Comparison of ENCODE assay signal across 8 cellular contexts in genomic region chr9:70409800-70410199, GRCh38. TPM values are rescaled to one million over a fixed set of nuclear protein-coding genes. Genes with fewer than 3 reads are reported as not detected.
DNase-seq lines count a peak whose midpoint lies in the region; ATAC-seq and TF ChIP-seq lines count a peak whose summit lies in the region.

No MANE protein-coding gene starts in this region.

- no peaks in the 10 kb centered on the region for H3K27me3 Mint-ChIP-seq in IgD-negative memory B cell

- H3K4me3 ChIP-seq in foreskin fibroblast (ENCODE audit: low read depth in 1 of 2, low read length in 2 of 2) (peak overlapping the region; percentile 73 to 95), smooth muscle cell (peak overlapping the region; percentile 90), Karpas-422 (ENCODE audit: low read length) (no peak overlapping the region)

- H3K79me2 ChIP-seq in smooth muscle cell (ENCODE audit: low read depth) = peaks cover 49% of the 10 kb centered on the region
- H3K79me2 ChIP-seq in Karpas-422 (ENCODE audit: low read length) = no peaks in the 10 kb centered on the region

- 74% methylated on average over 2 of the region's 2 CpGs for WGBS in smooth muscle cell (ENCODE audit: low lambda C conversion rate)

- H3F3A ChIP-seq in smooth muscle cell (ENCODE audit: low read depth) = peaks cover 5% of the 10 kb centered on the region

- CTCF ChIA-PET in RWPE1 (lab: Yijun Ruan, JAX) = no interaction called here

- no peak for ATAC-seq in activated naive CD4-positive, alpha-beta T cell treated with anti-CD3 and anti-CD28 coated beads, Interleukin-2, amount 50 U/mL, for 72 hours
- no peak for ATAC-seq in GM18907 (IDR thresholded peaks at IDR 0.05; ENCODE audit: unreplicated experiment)

- H3K27ac ChIP-seq in smooth muscle cell (ENCODE audit: low read depth) (peak overlapping the region; percentile 99), RWPE1 (no peak overlapping the region), Karpas-422 (ENCODE audit: low read length) (no peak overlapping the region)

- H3K9ac ChIP-seq in smooth muscle cell (ENCODE audit: low read depth) (no peak overlapping the region), Karpas-422 (ENCODE audit: low read length) (no peak overlapping the region)

- H3K9me3 ChIP-seq in smooth muscle cell (replicated peaks; ENCODE audit: low read depth) (no peaks in the 10 kb centered on the region), Karpas-422 (ENCODE audit: low read length) (no peaks in the 10 kb centered on the region)

- H4K20me1 ChIP-seq in smooth muscle cell (ENCODE audit: low read depth) = peaks cover 4% of the 10 kb centered on the region
- no peaks in the 10 kb centered on the region for H4K20me1 ChIP-seq in Karpas-422 (ENCODE audit: insufficient read depth, low read depth, low read length)

- H3K4me1 ChIP-seq in smooth muscle cell (ENCODE audit: low read depth) (peaks cover 22% of the 10 kb centered on the region), Karpas-422 (ENCODE audit: low read length) (peaks cover 5% of the 10 kb centered on the region)

- TF ChIP-seq CTCF in foreskin fibroblast (IDR thresholded peaks at IDR 0.05; ENCODE audit: low read depth, low read length) (no peak), smooth muscle cell (IDR thresholded peaks at IDR 0.05; ENCODE audit: borderline replicate concordance, insufficient read depth, poor library complexity, severe bottlenecking) (no peak), RWPE1 (conservative IDR thresholded peaks at IDR 0.05; ENCODE audit: low read depth) (no peak)

- peak overlapping the region in 2 of 3 donors; percentile 36 to 96 for H3K27ac Mint-ChIP-seq in IgD-negative memory B cell
- H3K27ac Mint-ChIP-seq in activated naive CD4-positive, alpha-beta T cell treated with anti-CD3 and anti-CD28 coated beads, Interleukin-2, amount 50 U/mL, for 72 hours = peak overlapping the region; percentile 79 to 99

- H3K36me3 Mint-ChIP-seq in IgD-negative memory B cell = no peaks in the 10 kb centered on the region
- peaks cover 11 to 15% of the 10 kb centered on the region in 2 donors for H3K36me3 Mint-ChIP-seq in activated naive CD4-positive, alpha-beta T cell treated with anti-CD3 and anti-CD28 coated beads, Interleukin-2, amount 50 U/mL, for 72 hours

- DNase-seq in activated naive CD4-positive, alpha-beta T cell treated with anti-CD3 and anti-CD28 coated beads, Interleukin-2, amount 50 U/mL, for 72 hours (ENCODE audit: low spot score in 2 of 2) = no peak
- DNase-seq in foreskin fibroblast = no peak
- DNase-seq in smooth muscle cell (lab: John Stamatoyannopoulos, UW; ENCODE audit: unreplicated experiment) = no peak
- DNase-seq in RWPE1 (ENCODE audit: low spot score) = no peak
- no peak for DNase-seq in Karpas-422
- DNase-seq in NAMALWA (ENCODE audit: low spot score) = no peak

- peak overlapping the region in 1 of 4 donors; percentile 94 for H3K4me3 Mint-ChIP-seq in IgD-negative memory B cell

- H2AFZ ChIP-seq in smooth muscle cell (ENCODE audit: low read depth) = no peak overlapping the region
- no peak overlapping the region for H2AFZ ChIP-seq in Karpas-422 (ENCODE audit: low read length)

- no peaks in the 10 kb centered on the region for H3K36me3 ChIP-seq in smooth muscle cell (ENCODE audit: low read depth)
- no peaks in the 10 kb centered on the region for H3K36me3 ChIP-seq in Karpas-422 (ENCODE audit: insufficient read depth, low read length)

- peak overlapping the region; percentile 94 for H3K4me2 ChIP-seq in smooth muscle cell
- no peak overlapping the region for H3K4me2 ChIP-seq in Karpas-422 (ENCODE audit: low read depth, low read length, poor library complexity, severe bottlenecking)

- POLR2A ChIA-PET in RWPE1 (lab: Yijun Ruan, JAX; ENCODE audit: low non-redundant PET) = interaction anchor here (1.0 kb wide), 1 partner anchor 10 kb away, joined by 3 read pairs; no protein-coding TSS in a partner anchor

- H3K9me3 Mint-ChIP-seq in IgD-negative memory B cell = no peaks in the 10 kb centered on the region
- no peaks in the 10 kb centered on the region for H3K9me3 Mint-ChIP-seq in activated naive CD4-positive, alpha-beta T cell treated with anti-CD3 and anti-CD28 coated beads, Interleukin-2, amount 50 U/mL, for 72 hours

- H3K4me1 Mint-ChIP-seq in IgD-negative memory B cell = peaks cover 35 to 66% (median 48%) of the 10 kb centered on the region in 3 donors

- H3K27me3 ChIP-seq in smooth muscle cell (ENCODE audit: low read depth) (no peaks in the 10 kb centered on the region), Karpas-422 (ENCODE audit: low read length) (no peaks in the 10 kb centered on the region)

- no peaks in the 10 kb centered on the region for H3K9me2 ChIP-seq in Karpas-422 (replicated peaks; ENCODE audit: insufficient read depth, low read length)

RNA-seq across cellular contexts. Expression of gene KLF9, which starts 4.7 kb away (rescaled TPM):
- polyA plus RNA-seq in IgD-negative memory B cell (3.3 TPM), smooth muscle cell (2.9 and 3.2 TPM in 2 replicates)
- total RNA-seq in activated naive CD4-positive, alpha-beta T cell treated with anti-CD3 and anti-CD28 coated beads, Interleukin-2, amount 50 U/mL, for 72 hours = 10 to 100 TPM; 22.6 to 25.1 TPM
- 13.5 and 25.7 TPM in 2 replicates for total RNA-seq in smooth muscle cell
- total RNA-seq in Karpas-422 (2014; rRNA removed; shearing (Covaris generic); ENCODE audit: low replicate concordance) = 0.04 TPM in 1 of 2 replicates, not detected in the other

Comparison
In these comparisons a context has a peak if more than half of its experiments do, and no peak if none do; other contexts are left out.
1. RNA of gene KLF9, which starts 4.7 kb away (total RNA-seq): 22.6 to 25.1 TPM in activated naive CD4-positive, alpha-beta T cell treated with anti-CD3 and anti-CD28 coated beads, Interleukin-2, amount 50 U/mL, for 72 hours and 13.5 to 25.7 TPM in smooth muscle cell; 0.04 TPM in Karpas-422; every median in the first group is over 10 times any median in the second.